ENCODE assay signal across 18 cellular contexts in the genomic region with DNA sequence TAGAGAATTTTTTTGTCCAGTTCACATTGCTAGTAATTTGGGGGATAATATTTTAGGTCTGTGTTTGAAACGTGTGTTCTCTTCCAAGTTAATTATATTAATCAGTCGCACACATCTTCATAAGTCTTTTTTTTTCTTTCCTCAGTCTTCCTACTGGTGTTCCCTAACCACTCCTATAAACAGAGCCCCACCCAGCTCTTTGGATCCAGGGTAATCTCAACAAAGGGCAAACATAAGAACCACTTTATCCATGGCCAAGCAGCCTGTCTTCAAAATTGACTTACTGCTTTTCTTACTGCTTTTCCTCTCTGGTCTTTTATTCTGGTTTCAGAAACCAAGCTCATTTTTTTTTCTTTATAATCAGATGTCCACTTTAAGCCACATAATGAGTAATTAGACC.
DNase-seq lines count a peak whose midpoint lies in the region; ATAC-seq and TF ChIP-seq lines count a peak whose summit lies in the region.
"Had no signal": no experiment of that assay in that cellular context is flagged by ENCODE, and none has a peak within 500 bp of the region (broad histone marks: within the 10 kb centered on the region; RNA-seq: fewer than 3 reads in every experiment).

No MANE protein-coding gene starts in this region.

- no peak overlapping the region for H3K27ac ChIP-seq in GM23338 (ENCODE audit: low read depth)
- H3K27ac ChIP-seq in colonic mucosa: peak overlapping the region; percentile 30
- no peak overlapping the region for H3K27ac ChIP-seq in heart right ventricle
- H3K27ac ChIP-seq: BLaER1 had no signal

- H3K36me3 ChIP-seq in GM23338 (ENCODE audit: insufficient read depth) (no peaks in the 10 kb centered on the region), colonic mucosa (no peaks in the 10 kb centered on the region), mucosa of descending colon (ENCODE audit: low read depth) (no peaks in the 10 kb centered on the region), heart right ventricle (no peaks in the 10 kb centered on the region)
- H3K36me3 ChIP-seq: BLaER1, HAP-1 had no signal

- DNase-seq in GM23338 (ENCODE audit: low spot score) (no peak), NCI-H748 (lab: John Stamatoyannopoulos, UW; ENCODE audit: unreplicated experiment) (peak; percentile 14), colonic mucosa (peak; percentile 53), mucosa of descending colon (peak in 1 of 3 donors; percentile 70), G401 (ENCODE audit: low spot score) (no peak), heart right ventricle (no peak), erythroblast (lab: John Stamatoyannopoulos, UW) (no peak)
- DNase-seq: 8988T; Calu3; CD4-positive, alpha-beta memory T cell; DMS79 treated with DMSO at 0.1 percent for 48 hours had no signal

- no peak overlapping the region for H3K4me3 Mint-ChIP-seq in GM23338
- H3K4me3 Mint-ChIP-seq: CD14-positive monocyte; CD4-positive, alpha-beta memory T cell; IgD-negative memory B cell had no signal

- H3K4me2 ChIP-seq in GM23338: no peak overlapping the region
- H3K4me2 ChIP-seq: BLaER1 had no signal

- H3K36me3 Mint-ChIP-seq in GM23338 (ENCODE audit: low read depth): no peaks in the 10 kb centered on the region
- H3K36me3 Mint-ChIP-seq: CD14-positive monocyte; CD4-positive, alpha-beta memory T cell; IgD-negative memory B cell had no signal

- no peaks in the 10 kb centered on the region for H3K4me1 Mint-ChIP-seq in GM23338
- H3K4me1 Mint-ChIP-seq: CD14-positive monocyte; CD4-positive, alpha-beta memory T cell; IgD-negative memory B cell had no signal

- H3K9me3 Mint-ChIP-seq in GM23338: no peaks in the 10 kb centered on the region
- H3K9me3 Mint-ChIP-seq: IgD-negative memory B cell had no signal

- in situ Hi-C loops in G401 (cut with HindIII; ENCODE audit: low sequenced_read_pairs): no loop called here

- H2AFZ ChIP-seq in GM23338: peak overlapping the region; percentile 38

- no peak for TF ChIP-seq CTCF in GM23338 (conservative IDR thresholded peaks at IDR 0.05; ENCODE audit: low read depth in 2 of 2)
- no peak for TF ChIP-seq CTCF in colonic mucosa (IDR thresholded peaks at IDR 0.05)
- TF ChIP-seq CTCF in mucosa of descending colon (IDR thresholded peaks at IDR 0.05): no peak
- no peak for TF ChIP-seq CTCF in heart right ventricle (IDR thresholded peaks at IDR 0.05)

- no peaks in the 10 kb centered on the region for H3K9me2 ChIP-seq in GM23338 (ENCODE audit: insufficient read depth)

- H3K4me1 ChIP-seq in GM23338 (ENCODE audit: insufficient read depth) (no peaks in the 10 kb centered on the region), colonic mucosa (no peaks in the 10 kb centered on the region), mucosa of descending colon (ENCODE audit: low read depth) (peaks cover 5% of the 10 kb centered on the region), heart right ventricle (no peaks in the 10 kb centered on the region)
- H3K4me1 ChIP-seq: BLaER1, HAP-1 had no signal

- no peak overlapping the region for H3K27ac Mint-ChIP-seq in GM23338
- H3K27ac Mint-ChIP-seq: CD14-positive monocyte; CD4-positive, alpha-beta memory T cell; IgD-negative memory B cell had no signal

- no peak overlapping the region for H3K9ac ChIP-seq in colonic mucosa (ENCODE audit: low read depth in 2 of 2, low read length in 2 of 2)
- H3K9ac ChIP-seq: BLaER1 had no signal

- WGBS in heart right ventricle, 2 donors: 73 to 76% methylated on average over 2 of the region's 2 CpGs

- ATAC-seq in GM23338 (no peak), mucosa of descending colon (peak; percentile 84), HG03175 (IDR thresholded peaks at IDR 0.05; ENCODE audit: unreplicated experiment) (no peak), heart right ventricle (no peak)
- ATAC-seq: GM12878, HepG2 had no signal

- H3K9me3 ChIP-seq in colonic mucosa (no peaks in the 10 kb centered on the region), mucosa of descending colon (no peaks in the 10 kb centered on the region), heart right ventricle (peaks cover 0 to 2% (median 0%) of the 10 kb centered on the region in 11 donors)
- H3K9me3 ChIP-seq: BLaER1, HAP-1 had no signal

- H3K27me3 ChIP-seq in GM23338 (ENCODE audit: insufficient read depth): no peaks in the 10 kb centered on the region
- H3K27me3 ChIP-seq in colonic mucosa: no peaks in the 10 kb centered on the region
- no peaks in the 10 kb centered on the region for H3K27me3 ChIP-seq in heart right ventricle
- H3K27me3 ChIP-seq: BLaER1 had no signal

- no peaks in the 10 kb centered on the region for H3F3A ChIP-seq in GM23338 (replicated peaks; ENCODE audit: low read depth)

- H3K4me3 ChIP-seq in GM23338 (no peak overlapping the region), colonic mucosa (no peak overlapping the region), mucosa of descending colon (no peak overlapping the region), heart right ventricle (no peak overlapping the region)
- H3K4me3 ChIP-seq: BLaER1, GM12878, HAP-1 had no signal

- intact Hi-C loops in colonic mucosa (cut with DNase I) (no loop called here), mucosa of descending colon (cut with DNase I, micrococcal nuclease) (loop anchor here in 1 of 2 donors (10.0 kb wide), 1 partner anchor 60 kb away; no protein-coding TSS in a partner anchor), heart right ventricle (cut with DNase I) (no loop called here)

- no peaks in the 10 kb centered on the region for H3K79me2 ChIP-seq in GM23338 (replicated peaks; ENCODE audit: insufficient read depth)

- TF ChIP-seq POLR2A in erythroblast (IDR thresholded peaks at IDR 0.05; ENCODE audit: low read length): no peak

- no peaks in the 10 kb centered on the region for H3K27me3 Mint-ChIP-seq in GM23338 (ENCODE audit: insufficient read depth, low read depth, poor library complexity)
- H3K27me3 Mint-ChIP-seq: IgD-negative memory B cell had no signal

- no peaks in the 10 kb centered on the region for H4K20me1 ChIP-seq in GM23338 (replicated peaks; ENCODE audit: insufficient read depth)
- H4K20me1 ChIP-seq: BLaER1 had no signal

TF ChIP-seq in GM23338, 12 proteins besides CTCF, POLR2A, EP300 and RAD21:
- TF ChIP-seq ZNF114 (CRISPR knock-in tag; IDR thresholded peaks at IDR 0.05): no peak
- TF ChIP-seq, protein P1, sequence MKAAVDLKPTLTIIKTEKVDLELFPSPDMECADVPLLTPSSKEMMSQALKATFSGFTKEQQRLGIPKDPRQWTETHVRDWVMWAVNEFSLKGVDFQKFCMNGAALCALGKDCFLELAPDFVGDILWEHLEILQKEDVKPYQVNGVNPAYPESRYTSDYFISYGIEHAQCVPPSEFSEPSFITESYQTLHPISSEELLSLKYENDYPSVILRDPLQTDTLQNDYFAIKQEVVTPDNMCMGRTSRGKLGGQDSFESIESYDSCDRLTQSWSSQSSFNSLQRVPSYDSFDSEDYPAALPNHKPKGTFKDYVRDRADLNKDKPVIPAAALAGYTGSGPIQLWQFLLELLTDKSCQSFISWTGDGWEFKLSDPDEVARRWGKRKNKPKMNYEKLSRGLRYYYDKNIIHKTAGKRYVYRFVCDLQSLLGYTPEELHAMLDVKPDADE (IDR thresholded peaks at IDR 0.05): no peak
- no peak for TF ChIP-seq POLR2AphosphoS5 (IDR thresholded peaks at IDR 0.05; ENCODE audit: low read depth)

Comparison
In these comparisons a context has a peak if more than half of its experiments do, and no peak if none do; other contexts are left out.
1. DNase-seq: peak in NCI-H748 (single experiment) and colonic mucosa (single experiment); none in GM23338 (single experiment), G401 (single experiment), heart right ventricle (0 of 2) and erythroblast (0 of 2).